19 cellular contexts compared by ENCODE assay signal in genomic region chr19:12687496-12688196, GRCh38. TPM values are rescaled to one million over a fixed set of nuclear protein-coding genes. Genes with fewer than 3 reads are reported as not detected.
"Had no signal": no experiment of that assay in that cellular context is flagged by ENCODE, and none has a peak within 500 bp of the region (broad histone marks: within the 10 kb centered on the region; RNA-seq: fewer than 3 reads in every experiment).

Gene GNG14, plus strand, starts transcription at chr19:12687998. Its CDS starts 51 bp downstream, at chr19:12688049.

- H3K4me3 ChIP-seq: cardiac muscle cell, lower lobe of right lung, upper lobe of right lung had no signal

- H3K27ac ChIP-seq: cardiac muscle cell, lower lobe of right lung, upper lobe of right lung had no signal

- DNase-seq: activated CD4-positive, alpha-beta T cell treated with anti-CD3 and anti-CD28 coated beads, Interleukin-2, amount 50 U/mL, for 1 hour; activated gamma-delta T cell; amniotic stem cell; dermis blood vessel endothelial cell; foreskin melanocyte; hypothalamus; lower lobe of right lung; occipital lobe; retina; stimulated activated CD4-positive, alpha-beta T cell treated with anti-CD3 and anti-CD28 coated beads, Interleukin-12 subunit alpha, Interleukin-12 subunit beta, amount 100 ng/mL, for 4 hours; stimulated activated CD4-positive, alpha-beta T cell treated with anti-CD3 and anti-CD28 coated beads, Interleukin-1b, Interleukin-23, amount 100 ng/mL, for 48 hours; stimulated activated CD8-positive, alpha-beta memory T cell treated with anti-CD3 and anti-CD28 coated beads, Interleukin-4, amount 100 ng/mL, for 48 hours; stimulated activated naive CD4-positive, alpha-beta T cell; upper lobe of right lung had no signal

- H3K9me3 ChIP-seq: lower lobe of right lung, upper lobe of right lung had no signal

- H3K36me3 ChIP-seq: cardiac muscle cell, upper lobe of right lung had no signal

- H3K4me1 ChIP-seq: lower lobe of right lung, upper lobe of right lung had no signal

- H3K27me3 ChIP-seq: cardiac muscle cell, upper lobe of right lung had no signal

- ATAC-seq: upper lobe of right lung had no signal

RNA-seq across cellular contexts. Expression of gene GNG14, which starts in this region (rescaled TPM):
- total RNA-seq: dermis blood vessel endothelial cell, epithelial cell of proximal tubule, fibroblast of lung, lower lobe of right lung, occipital lobe, posterior vena cava, upper lobe of right lung had no signal
- polyA plus RNA-seq: cardiac muscle cell, fibroblast of lung, keratinocyte had no signal
